ENCODE assay signal across 8 cellular contexts in genomic region chr13:110307697-110308376, GRCh38. TPM values are rescaled to one million over a fixed set of nuclear protein-coding genes. Genes with fewer than 3 reads are reported as not detected.
DNase-seq lines count a peak whose midpoint lies in the region; ATAC-seq and TF ChIP-seq lines count a peak whose summit lies in the region.

No MANE protein-coding gene starts in this region.

- H3K27me3 ChIP-seq in BLaER1 treated with 17β-estradiol and CSF1 and Interleukin-3, amounts not matched to agents 10 nM and 100 nM: peaks cover 89 to 100% (median 99%) of the 10 kb centered on the region in 11 experiments
- H3K27me3 ChIP-seq in Panc1 (ENCODE audit: control insufficient read depth, insufficient read depth, low read length): peaks cover 9% of the 10 kb centered on the region
- H3K27me3 ChIP-seq in neuron (ENCODE audit: insufficient read depth, low read length): no peaks in the 10 kb centered on the region

- in situ Hi-C loops in Panc1 (cut with HindIII; ENCODE audit: low pct_unique_long_range_greater_than_20kb, low sequenced_read_pairs): no loop called here
- in situ Hi-C loops in ACHN (cut with HindIII; ENCODE audit: low pct_ligation_motif_present, low pct_unique_long_range_greater_than_20kb, low sequenced_read_pairs): no loop called here

- H3K36me3 ChIP-seq in BLaER1 treated with 17β-estradiol and CSF1 and Interleukin-3, amounts not matched to agents 10 nM and 100 nM: no peaks in the 10 kb centered on the region
- no peaks in the 10 kb centered on the region for H3K36me3 ChIP-seq in Panc1 (ENCODE audit: control insufficient read depth, insufficient read depth, low read length)
- peaks cover 15% of the 10 kb centered on the region for H3K36me3 ChIP-seq in neuron (ENCODE audit: insufficient read depth, low read length)

- DNase-seq in Panc1 (ENCODE audit: low read depth, low spot score) (no peak), fibroblast of mammary gland (ENCODE audit: low read depth) (no peak), ACHN (no peak), putamen (ENCODE audit: low spot score) (no peak), NCI-H524 treated with DMSO at 0.1 percent for 48 hours (lab: John Stamatoyannopoulos, UW) (no peak)

- TF ChIP-seq CTCF in Panc1 (IDR thresholded peaks at IDR 0.05) (no peak), fibroblast of mammary gland (conservative IDR thresholded peaks at IDR 0.05; ENCODE audit: control insufficient read depth, insufficient read depth, low read depth, low read length) (no peak)

- H3K9me3 ChIP-seq in BLaER1 treated with 17β-estradiol and CSF1 and Interleukin-3, amounts not matched to agents 10 nM and 100 nM (replicated peaks in 1 of 11): peaks cover 12 to 22% (median 18%) of the 10 kb centered on the region in 11 experiments; a peak in 18 of 22 replicates
- H3K9me3 ChIP-seq in Panc1 (ENCODE audit: control insufficient read depth, insufficient read depth, low read depth, low read length) (no peaks in the 10 kb centered on the region), neuron (ENCODE audit: low read length) (no peaks in the 10 kb centered on the region)

- no peak overlapping the region for H3K27ac ChIP-seq in BLaER1 treated with 17β-estradiol and CSF1 and Interleukin-3, amounts not matched to agents 10 nM and 100 nM
- no peak overlapping the region for H3K27ac ChIP-seq in Panc1 (ENCODE audit: low read length)

- ATAC-seq in Panc1: peak; percentile 55
- no peak for ATAC-seq in GM18520 (IDR thresholded peaks at IDR 0.05; ENCODE audit: unreplicated experiment)

- POLR2A ChIA-PET in Panc1 (lab: Charles Lee): no interaction called here

- H2AFZ ChIP-seq in neuron (ENCODE audit: low read depth, low read length): peak overlapping the region; percentile 94

- peaks cover 0 to 26% (median 0%) of the 10 kb centered on the region in 11 experiments; a peak in 8 of 22 replicates for H4K20me1 ChIP-seq in BLaER1 treated with 17β-estradiol and CSF1 and Interleukin-3, amounts not matched to agents 10 nM and 100 nM

- peak overlapping the region; percentile 59 to 80 (median 72); a peak in 18 of 22 replicates for H3K4me2 ChIP-seq in BLaER1 treated with 17β-estradiol and CSF1 and Interleukin-3, amounts not matched to agents 10 nM and 100 nM

- peak overlapping the region in 8 of 10 experiments; percentile 10 to 45 (median 36); a peak in 11 of 20 replicates for H3K4me3 ChIP-seq in BLaER1 treated with 17β-estradiol and CSF1 and Interleukin-3, amounts not matched to agents 10 nM and 100 nM
- H3K4me3 ChIP-seq in Panc1 (ENCODE audit: low read depth in 2 of 2, low read length in 2 of 2) (peak overlapping the region; percentile 37 to 42), fibroblast of mammary gland (ENCODE audit: control insufficient read depth, low read depth, low read length) (peak overlapping the region; percentile 77), neuron (ENCODE audit: low read length) (peak overlapping the region; percentile 66)

- peaks cover 24 to 49% (median 30%) of the 10 kb centered on the region in 10 experiments for H3K4me1 ChIP-seq in BLaER1 treated with 17β-estradiol and CSF1 and Interleukin-3, amounts not matched to agents 10 nM and 100 nM
- no peaks in the 10 kb centered on the region for H3K4me1 ChIP-seq in Panc1 (ENCODE audit: control insufficient read depth, insufficient read depth, low read length)
- H3K4me1 ChIP-seq in neuron (ENCODE audit: insufficient read depth, low read length): peaks cover 23% of the 10 kb centered on the region

- CTCF ChIA-PET in Panc1 (lab: Charles Lee): no interaction called here

- no TSS peak for BruUV-seq in Panc1 (replicated peaks; lab: Mats Ljungman, UMichigan)

- intact Hi-C loops in Panc1 (cut with micrococcal nuclease; ENCODE audit: unreplicated experiment): no loop called here

- no peak overlapping the region for H3K9ac ChIP-seq in BLaER1 treated with 17β-estradiol and CSF1 and Interleukin-3, amounts not matched to agents 10 nM and 100 nM

RNA-seq across cellular contexts. Expression of gene COL4A2, which starts 0.8 kb away (rescaled TPM):
- 3.0 TPM for total RNA-seq in Panc1 (2021; ENCODE audit: unreplicated experiment)
- 2.7 TPM for polyA plus RNA-seq in Panc1 (2012; ENCODE audit: insufficient read length)

RNA-seq across cellular contexts. Expression of gene COL4A1, which starts 0.9 kb away (rescaled TPM):
- total RNA-seq in Panc1 (2021; ENCODE audit: unreplicated experiment): 1.1 TPM
- 0.42 TPM for polyA plus RNA-seq in Panc1 (2012; ENCODE audit: insufficient read length)
